ENCODE assay signal across 23 cellular contexts in genomic region chr15:34755419-34755773, GRCh38. TPM values are rescaled to one million over a fixed set of nuclear protein-coding genes. Genes with fewer than 3 reads are reported as not detected.
DNase-seq lines count a peak whose midpoint lies in the region; ATAC-seq, FAIRE-seq and TF ChIP-seq lines count a peak whose summit lies in the region.
"Had no signal": no experiment of that assay in that cellular context is flagged by ENCODE, and none has a peak within 500 bp of the region (broad histone marks: within the 10 kb centered on the region; RNA-seq: fewer than 3 reads in every experiment).

No MANE protein-coding gene starts in this region.

- H3K4me3 Mint-ChIP-seq in Caco-2 (ENCODE audit: unreplicated experiment): no peak overlapping the region
- H3K4me3 Mint-ChIP-seq: T-cell had no signal

- no peaks in the 10 kb centered on the region for H3K4me1 ChIP-seq in MM.1S (ENCODE audit: low read length)
- H3K4me1 ChIP-seq in hepatocyte (ENCODE audit: insufficient read depth): peaks cover 5% of the 10 kb centered on the region
- peaks cover 3 to 11% of the 10 kb centered on the region in 2 donors for H3K4me1 ChIP-seq in neuronal stem cell (ENCODE audit: control insufficient read depth in 2 of 2, insufficient read depth in 1 of 2, low read depth in 1 of 2, low read length in 2 of 2)
- H3K4me1 ChIP-seq in Caco-2: no peaks in the 10 kb centered on the region
- H3K4me1 ChIP-seq: prostate gland, upper lobe of right lung had no signal

- no peaks in the 10 kb centered on the region for H3K79me1 ChIP-seq in neuronal stem cell (ENCODE audit: low read depth, low read length)

- no peaks in the 10 kb centered on the region for H3K36me3 ChIP-seq in MM.1S (replicated peaks; ENCODE audit: insufficient read depth, low read length)
- no peaks in the 10 kb centered on the region for H3K36me3 ChIP-seq in hepatocyte (replicated peaks; ENCODE audit: insufficient read depth, low read depth)
- H3K36me3 ChIP-seq in neuronal stem cell (replicated peaks in 1 of 2; ENCODE audit: control insufficient read depth in 2 of 2, insufficient read depth in 2 of 2, low read length in 2 of 2): no peaks in the 10 kb centered on the region
- H3K36me3 ChIP-seq in Caco-2 (ENCODE audit: control insufficient read depth, insufficient read depth, low read length): no peaks in the 10 kb centered on the region
- H3K36me3 ChIP-seq: prostate gland, upper lobe of right lung had no signal

- no peaks in the 10 kb centered on the region for H3K9me3 ChIP-seq in MM.1S (replicated peaks; ENCODE audit: insufficient read depth, low read length)
- H3K9me3 ChIP-seq in hepatocyte (ENCODE audit: low read depth): no peaks in the 10 kb centered on the region
- no peaks in the 10 kb centered on the region for H3K9me3 ChIP-seq in neuronal stem cell (replicated peaks in 1 of 2; ENCODE audit: control insufficient read depth in 2 of 2, insufficient read depth in 1 of 2, low read depth in 1 of 2, low read length in 2 of 2)
- no peaks in the 10 kb centered on the region for H3K9me3 ChIP-seq in Caco-2
- H3K9me3 ChIP-seq: mucosa of descending colon, prostate gland, upper lobe of right lung had no signal

- CTCF ChIA-PET in Caco-2 (lab: Charles Lee): no interaction called here

- H3K27ac Mint-ChIP-seq in Caco-2 (ENCODE audit: unreplicated experiment): no peak overlapping the region
- H3K27ac Mint-ChIP-seq: T-cell had no signal

- peak overlapping the region; percentile 44 for H3K23ac ChIP-seq in neuronal stem cell (ENCODE audit: low read depth, low read length, poor library complexity)

- 5% methylated on average over 11 of the region's 11 CpGs for WGBS in hepatocyte (ENCODE audit: low lambda C conversion rate, missing lambda C conversion rate)
- WGBS in neuronal stem cell (ENCODE audit: extremely low coverage in 2 of 2, insufficient read length in 2 of 2, insufficient replicate concordance in 1 of 2), 2 donors: no CpG with 5 or more reads among the region's 11 CpGs

- H4K20me1 ChIP-seq in MM.1S (ENCODE audit: insufficient read depth, low read length) (no peaks in the 10 kb centered on the region), hepatocyte (ENCODE audit: insufficient read depth, poor library complexity, severe bottlenecking) (no peaks in the 10 kb centered on the region)

- H3K4me2 ChIP-seq in MM.1S (ENCODE audit: low read depth, low read length): 0 out of 2 replicates have a peak overlapping the region, but pooled peaks have one; percentile 11
- peak overlapping the region; percentile 95 for H3K4me2 ChIP-seq in hepatocyte
- peak overlapping the region; percentile 77 for H3K4me2 ChIP-seq in neuronal stem cell (ENCODE audit: insufficient read depth, low read length, poor library complexity, severe bottlenecking)

- no peak overlapping the region for H3K18ac ChIP-seq in neuronal stem cell (ENCODE audit: low read length)

- no peaks in the 10 kb centered on the region for H3K4me1 Mint-ChIP-seq in Caco-2 (ENCODE audit: low read depth, unreplicated experiment)

- H4K91ac ChIP-seq in neuronal stem cell (ENCODE audit: low read depth, low read length, poor library complexity): no peak overlapping the region

- H2AK5ac ChIP-seq in neuronal stem cell (ENCODE audit: low read depth, low read length): no peak overlapping the region

- no peak overlapping the region for H2BK12ac ChIP-seq in neuronal stem cell (ENCODE audit: low read length)

- H3K14ac ChIP-seq in neuronal stem cell (ENCODE audit: low read length): no peak overlapping the region

- H3K27ac ChIP-seq in MM.1S (ENCODE audit: low read length) (no peak overlapping the region), hepatocyte (no peak overlapping the region), neuronal stem cell (replicated peaks; ENCODE audit: low read length) (no peak overlapping the region)
- H3K27ac ChIP-seq: prostate gland, upper lobe of right lung had no signal

- no peak for TF ChIP-seq CTCF in MM.1S (IDR thresholded peaks at IDR 0.05; ENCODE audit: low read length)
- no peak for TF ChIP-seq CTCF in hepatocyte (IDR thresholded peaks at IDR 0.05; ENCODE audit: poor library complexity)
- no peak for TF ChIP-seq CTCF in Caco-2 (IDR thresholded peaks at IDR 0.05; ENCODE audit: insufficient read depth in 1 of 2, low read depth in 1 of 2, low read length in 1 of 2, severe bottlenecking in 1 of 2, unreplicated experiment in 1 of 2)

- H3K4me3 ChIP-seq in MM.1S (ENCODE audit: low read length) (no peak overlapping the region), hepatocyte (no peak overlapping the region), neuronal stem cell (ENCODE audit: low read length in 2 of 2) (no peak overlapping the region), Caco-2 (ENCODE audit: low read depth, low read length) (no peak overlapping the region)
- H3K4me3 ChIP-seq: mucosa of descending colon had no signal

- intact Hi-C loops in Caco-2 (cut with micrococcal nuclease; ENCODE audit: unreplicated experiment): no loop called here

- FAIRE-seq in H54 (lab: Jason Lieb, UNC): no peak
- FAIRE-seq: colon had no signal

- H3K27me3 Mint-ChIP-seq in Caco-2 (ENCODE audit: insufficient read depth, unreplicated experiment): peaks cover 17% of the 10 kb centered on the region

- no peak overlapping the region for H2BK120ac ChIP-seq in neuronal stem cell (ENCODE audit: low read depth, low read length)

- no peak overlapping the region for H2BK5ac ChIP-seq in neuronal stem cell (ENCODE audit: low read length)

- no peaks in the 10 kb centered on the region for H3K36me3 Mint-ChIP-seq in Caco-2 (ENCODE audit: insufficient read depth, unreplicated experiment)
- H3K36me3 Mint-ChIP-seq: T-cell had no signal

- H2BK15ac ChIP-seq in neuronal stem cell (ENCODE audit: low read length): no peak overlapping the region

- ATAC-seq in stimulated activated naive CD8-positive, alpha-beta T cell treated with anti-CD3 and anti-CD28 coated beads, Interleukin-15, Interleukin-2, amounts not matched to agents 100 U/mL and 50 U/mL, for 24 hours: no peak
- no peak for ATAC-seq in GM21529 (IDR thresholded peaks at IDR 0.05; ENCODE audit: unreplicated experiment)
- ATAC-seq: left colon, mucosa of descending colon, T-cell had no signal

- H3K9ac ChIP-seq in MM.1S (ENCODE audit: low read length): no peak overlapping the region
- H3K9ac ChIP-seq in neuronal stem cell (ENCODE audit: low read depth, low read length, poor library complexity): no peak overlapping the region

- POLR2A ChIA-PET in Caco-2 (lab: Charles Lee): no interaction called here

- DNase-seq in H54 (ENCODE audit: insufficient read length, low spot score) (no peak), MM.1S (no peak), hepatocyte (ENCODE audit: low spot score) (no peak), neuronal stem cell (ENCODE audit: low spot score) (no peak), Caco-2 (no peak), hypothalamus (lab: John Stamatoyannopoulos, UW) (no peak)
- no peak for DNase-seq in stimulated activated naive CD8-positive, alpha-beta T cell treated with anti-CD3 and anti-CD28 coated beads, Interleukin-15, Interleukin-2, amounts not matched to agents 100 U/mL and 50 U/mL, for 24 hours
- DNase-seq: activated CD4-positive, CD25-positive, alpha-beta regulatory T cell; activated effector memory CD4-positive, alpha-beta T cell treated with anti-CD3 and anti-CD28 coated beads, Interleukin-2, amount 50 U/mL, for 16 hours; aorta; DMS79 treated with DMSO at 0.1 percent for 48 hours; KBM-7; left colon; mucosa of descending colon; RPMI8226; stimulated activated naive CD4-positive, alpha-beta T cell treated with Interleukin-2 at 50 U/mL for 16 hours; T-cell; upper lobe of right lung had no signal

- no peak overlapping the region for H3K4ac ChIP-seq in neuronal stem cell (ENCODE audit: low read length)

- no peaks in the 10 kb centered on the region for H3K9me3 Mint-ChIP-seq in Caco-2 (ENCODE audit: unreplicated experiment)
- H3K9me3 Mint-ChIP-seq: T-cell had no signal

- H2AFZ ChIP-seq in MM.1S (ENCODE audit: low read length) (no peak overlapping the region), hepatocyte (no peak overlapping the region), neuronal stem cell (ENCODE audit: low read length) (no peak overlapping the region)

- H3F3A ChIP-seq in MM.1S (ENCODE audit: insufficient read depth, low read length): no peaks in the 10 kb centered on the region

- TF ChIP-seq POLR2A in H54 (IDR thresholded peaks at IDR 0.05; ENCODE audit: low read depth, low read length): 0 out of 2 replicates have a peak, but pooled peaks have one; percentile 8

- H3K27me3 ChIP-seq in MM.1S (replicated peaks; ENCODE audit: insufficient read depth, low read length) (peaks cover 5% of the 10 kb centered on the region; the same call in 1 of the 2 replicates), hepatocyte (peaks cover 66% of the 10 kb centered on the region), neuronal stem cell (ENCODE audit: control insufficient read depth in 3 of 3, insufficient read depth in 3 of 3, low read depth in 1 of 3, low read length in 3 of 3) (peaks cover 18 to 71% (median 39%) of the 10 kb centered on the region in 3 experiments), Caco-2 (replicated peaks; ENCODE audit: control insufficient read depth, insufficient read depth, low read length) (no peaks in the 10 kb centered on the region)

- H4K8ac ChIP-seq in neuronal stem cell (ENCODE audit: low read depth, low read length): no peak overlapping the region

- no TSS peak for BruUV-seq in Caco-2 (replicated peaks; lab: Mats Ljungman, UMichigan)

- H3K9me2 ChIP-seq in MM.1S (replicated peaks; ENCODE audit: insufficient read depth, low read length) (no peaks in the 10 kb centered on the region), hepatocyte (replicated peaks; ENCODE audit: insufficient read depth) (no peaks in the 10 kb centered on the region)

- H3K79me2 ChIP-seq in MM.1S (ENCODE audit: low read length) (no peaks in the 10 kb centered on the region), hepatocyte (no peaks in the 10 kb centered on the region)

RNA-seq across cellular contexts. Expression of gene GJD2, which starts 0.6 kb away (rescaled TPM):
- total RNA-seq in hepatocyte (0.07 TPM in 1 of 2 replicates, not detected in the other), Caco-2 (2022) (not detected in 2 replicates)
- polyA plus RNA-seq in hepatocyte: not detected in 2 replicates
- 0.01 TPM for polyA plus RNA-seq in neuronal stem cell (2013, experiment 1 of 2)
- not detected for polyA plus RNA-seq in neuronal stem cell (2013, experiment 2 of 2)
- total RNA-seq: epithelial cell of proximal tubule, glomerular endothelial cell, left colon, mucosa of descending colon, prostate gland, T-cell, upper lobe of right lung had no signal
- polyA plus RNA-seq: aorta had no signal

RNA-seq across cellular contexts. Expression of gene ACTC1, which starts 40.0 kb away (rescaled TPM):
- 0.96 and 1.7 TPM in 2 replicates for total RNA-seq in hepatocyte
- polyA plus RNA-seq in hepatocyte: 4.7 and 5.0 TPM in 2 replicates
- polyA plus RNA-seq in neuronal stem cell (2013, experiment 1 of 2): 15.5 TPM
- polyA plus RNA-seq in neuronal stem cell (2013, experiment 2 of 2): 14.2 TPM
- not detected in 2 replicates for total RNA-seq in Caco-2 (2022)
- total RNA-seq: epithelial cell of proximal tubule, glomerular endothelial cell, T-cell had no signal

Comparison
In these comparisons a context has a peak if more than half of its experiments do, and no peak if none do; other contexts are left out.
1. H3K4me2 ChIP-seq: peak in every context shown above with its lines; median percentile 95 in hepatocyte; 77 in neuronal stem cell; 11 in MM.1S.